ENCODE assay signal across 9 cellular contexts in genomic region chr1:110872366-110872744, GRCh38. TPM values are rescaled to one million over a fixed set of nuclear protein-coding genes. Genes with fewer than 3 reads are reported as not detected.
A peak's percentile ranks its signal among the peaks of the same experiment; 100 is the strongest.
DNase-seq lines count a peak whose midpoint lies in the region; ATAC-seq lines count a peak whose summit lies in the region.
"Had no signal": no experiment of that assay in that cellular context is flagged by ENCODE, and none has a peak within 500 bp of the region (broad histone marks: within the 10 kb centered on the region; RNA-seq: fewer than 3 reads in every experiment).

No MANE protein-coding gene starts in this region.

- DNase-seq in activated CD4-positive, alpha-beta T cell treated with anti-CD3 and anti-CD28 coated beads for 36 hours, result no peak
- no peak for DNase-seq in activated CD4-positive, alpha-beta T cell treated with anti-CD3 and anti-CD28 coated beads for 48 hours
- DNase-seq in activated naive CD8-positive, alpha-beta T cell treated with anti-CD3 and anti-CD28 coated beads, Interleukin-2, amount 50 U/mL, for 24 hours, result no peak
- DNase-seq in NK-92 treated with Interleukin-12 subunit alpha and Interleukin-12 subunit beta, amount 100 ng/mL, for 24 hours (lab: John Stamatoyannopoulos, UW), result no peak
- DNase-seq in NCI-H524 (lab: John Stamatoyannopoulos, UW) (no peak), AML-193 (lab: John Stamatoyannopoulos, UW) (no peak)

- peak overlapping the region; percentile 95 for H3K27ac Mint-ChIP-seq in activated CD4-positive, alpha-beta T cell treated with anti-CD3 and anti-CD28 coated beads for 36 hours
- peak overlapping the region; percentile 98 for H3K27ac Mint-ChIP-seq in activated naive CD8-positive, alpha-beta T cell treated with anti-CD3 and anti-CD28 coated beads, Interleukin-2, amount 50 U/mL, for 24 hours
- H3K27ac Mint-ChIP-seq in stimulated activated naive CD8-positive, alpha-beta T cell treated with anti-CD3 and anti-CD28 coated beads, Interleukin-15, Interleukin-2, amounts not matched to agents 100 ng/mL and 50 ng/mL, for 24 hours, result peak overlapping the region; percentile 99

- peaks cover 35% of the 10 kb centered on the region for H3K36me3 Mint-ChIP-seq in activated CD4-positive, alpha-beta T cell treated with anti-CD3 and anti-CD28 coated beads for 36 hours (ENCODE audit: low read depth)
- H3K36me3 Mint-ChIP-seq in activated naive CD8-positive, alpha-beta T cell treated with anti-CD3 and anti-CD28 coated beads, Interleukin-2, amount 50 U/mL, for 24 hours (ENCODE audit: low read depth), result peaks cover 16% of the 10 kb centered on the region
- peaks cover 28% of the 10 kb centered on the region for H3K36me3 Mint-ChIP-seq in stimulated activated naive CD8-positive, alpha-beta T cell treated with anti-CD3 and anti-CD28 coated beads, Interleukin-15, Interleukin-2, amounts not matched to agents 100 ng/mL and 50 ng/mL, for 24 hours (ENCODE audit: low read depth)

- peak overlapping the region; percentile 85 for H3K4me3 Mint-ChIP-seq in activated CD4-positive, alpha-beta T cell treated with anti-CD3 and anti-CD28 coated beads for 36 hours
- peak overlapping the region; percentile 93 for H3K4me3 Mint-ChIP-seq in activated naive CD8-positive, alpha-beta T cell treated with anti-CD3 and anti-CD28 coated beads, Interleukin-2, amount 50 U/mL, for 24 hours
- peak overlapping the region; percentile 97 for H3K4me3 Mint-ChIP-seq in stimulated activated naive CD8-positive, alpha-beta T cell treated with anti-CD3 and anti-CD28 coated beads, Interleukin-15, Interleukin-2, amounts not matched to agents 100 ng/mL and 50 ng/mL, for 24 hours

- H3K4me1 Mint-ChIP-seq in activated CD4-positive, alpha-beta T cell treated with anti-CD3 and anti-CD28 coated beads for 36 hours, result peaks cover 35% of the 10 kb centered on the region
- H3K4me1 Mint-ChIP-seq in activated naive CD8-positive, alpha-beta T cell treated with anti-CD3 and anti-CD28 coated beads, Interleukin-2, amount 50 U/mL, for 24 hours, result peaks cover 37% of the 10 kb centered on the region
- peaks cover 52% of the 10 kb centered on the region for H3K4me1 Mint-ChIP-seq in stimulated activated naive CD8-positive, alpha-beta T cell treated with anti-CD3 and anti-CD28 coated beads, Interleukin-15, Interleukin-2, amounts not matched to agents 100 ng/mL and 50 ng/mL, for 24 hours (ENCODE audit: low read depth)

- CTCF ChIA-PET in activated CD4-positive, alpha-beta T cell treated with anti-CD3 and anti-CD28 coated beads for 36 hours (lab: Charles Lee), result interaction anchor here (0.6 to 2.3 kb wide), 3 partner anchors 8 to 92 kb away, joined by 3 to 8 read pairs (median 4); partner anchors contain the start of gene LRIF1

- no peak for ATAC-seq in activated CD4-positive, alpha-beta T cell treated with anti-CD3 and anti-CD28 coated beads for 36 hours
- ATAC-seq in HG03196 (IDR thresholded peaks at IDR 0.05; ENCODE audit: unreplicated experiment), result peak; percentile 26
- no peak for ATAC-seq in activated naive CD8-positive, alpha-beta T cell treated with anti-CD3 and anti-CD28 coated beads, Interleukin-2, amount 50 U/mL, for 24 hours

- POLR2A ChIA-PET in activated CD4-positive, alpha-beta T cell treated with anti-CD3 and anti-CD28 coated beads for 36 hours (lab: Charles Lee), result interaction anchor here (0.8 to 1.5 kb wide), 5 partner anchors 8 to 345 kb away, joined by 3 to 8 read pairs (median 4); no protein-coding TSS in a partner anchor

- H3K27me3 Mint-ChIP-seq in activated CD4-positive, alpha-beta T cell treated with anti-CD3 and anti-CD28 coated beads for 36 hours, result no peaks in the 10 kb centered on the region
- H3K27me3 Mint-ChIP-seq in activated naive CD8-positive, alpha-beta T cell treated with anti-CD3 and anti-CD28 coated beads, Interleukin-2, amount 50 U/mL, for 24 hours, result no peaks in the 10 kb centered on the region
- H3K27me3 Mint-ChIP-seq in stimulated activated naive CD8-positive, alpha-beta T cell treated with anti-CD3 and anti-CD28 coated beads, Interleukin-15, Interleukin-2, amounts not matched to agents 100 ng/mL and 50 ng/mL, for 24 hours, result no peaks in the 10 kb centered on the region

- peaks cover 5% of the 10 kb centered on the region for H3K9me3 Mint-ChIP-seq in activated CD4-positive, alpha-beta T cell treated with anti-CD3 and anti-CD28 coated beads for 36 hours (ENCODE audit: low read depth)
- H3K9me3 Mint-ChIP-seq in activated naive CD8-positive, alpha-beta T cell treated with anti-CD3 and anti-CD28 coated beads, Interleukin-2, amount 50 U/mL, for 24 hours, result peaks cover 7% of the 10 kb centered on the region
- H3K9me3 Mint-ChIP-seq in stimulated activated naive CD8-positive, alpha-beta T cell treated with anti-CD3 and anti-CD28 coated beads, Interleukin-15, Interleukin-2, amounts not matched to agents 100 ng/mL and 50 ng/mL, for 24 hours, result peaks cover 7% of the 10 kb centered on the region

- intact Hi-C loops in activated CD4-positive, alpha-beta T cell treated with anti-CD3 and anti-CD28 coated beads for 36 hours (cut with DNase I, micrococcal nuclease), result loop anchor here (1.0 to 10.0 kb wide), 6 partner anchors 8 to 1752 kb away; partner anchors contain the start of gene PSMA5 (in 1 of the 2)

RNA-seq across cellular contexts. Expression of gene CD53, which starts 0.6 kb away (rescaled TPM):
- total RNA-seq in activated CD4-positive, alpha-beta T cell treated with anti-CD3 and anti-CD28 coated beads for 36 hours, result 100 to 1,000 TPM; 238 to 244 TPM
- total RNA-seq: kidney epithelial cell had no signal
